ENCODE assay signal across 1 cellular context in the genomic region with DNA sequence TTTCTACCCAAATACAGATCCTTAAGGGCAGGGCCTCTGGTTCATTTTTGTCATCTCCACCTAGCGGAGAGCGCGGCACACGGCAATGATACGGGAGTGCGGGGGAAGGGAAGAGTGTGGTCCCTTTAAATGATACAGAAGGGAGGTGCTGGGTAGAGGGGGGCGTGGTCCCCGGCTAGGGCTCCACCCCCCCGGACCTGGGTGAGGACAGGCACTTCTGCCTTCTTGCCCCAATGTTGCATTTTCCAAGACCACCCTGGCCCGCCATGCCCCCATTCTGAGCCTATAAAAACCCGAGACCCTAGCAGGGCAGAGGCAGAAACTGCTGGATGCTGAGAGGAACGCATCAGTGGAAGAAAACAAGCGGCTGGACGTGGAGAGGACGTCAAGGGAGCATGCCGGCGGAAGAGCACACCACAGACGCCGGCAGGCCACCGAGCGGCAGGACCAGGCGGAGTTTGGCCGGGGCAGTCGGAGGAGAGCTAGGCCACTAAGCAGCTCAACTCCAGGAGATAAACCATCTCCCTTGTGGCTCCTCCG.
TF ChIP-seq lines count a peak whose summit lies in the region.

No MANE protein-coding gene starts in this region.

TF ChIP-seq in HepG2, 621 proteins besides CTCF, POLR2A, EP300 and RAD21 (continued from another document):
- TF ChIP-seq SRSF9 (IDR thresholded peaks at IDR 0.05; ENCODE audit: borderline replicate concordance, insufficient read depth, low read depth, low read length, poor library complexity, severe bottlenecking) (no peak), NRL (CRISPR knock-in tag; IDR thresholded peaks at IDR 0.05; ENCODE audit: borderline replicate concordance) (no peak), FOXA1 (IDR thresholded peaks at IDR 0.05) (no peak), FOXA1 (CRISPR knock-in tag; IDR thresholded peaks at IDR 0.05) (no peak), ZBTB33 (CRISPR knock-in tag; IDR thresholded peaks at IDR 0.05) (peak; percentile 94), MXD4 (CRISPR knock-in tag; IDR thresholded peaks at IDR 0.05) (0 out of 2 replicates have a peak, but pooled peaks have one; percentile 32), NFRKB (IDR thresholded peaks at IDR 0.05) (no peak)
